ENCODE assay signal across 1 cellular context in genomic region chr2:212994976-212995375, GRCh38.
TF ChIP-seq lines count a peak whose summit lies in the region.

No MANE protein-coding gene starts in this region.

TF ChIP-seq in GM23338, 12 proteins besides CTCF, POLR2A, EP300 and RAD21 (continued from another document):
- no peak for TF ChIP-seq ZNF462 (CRISPR knock-in tag; IDR thresholded peaks at IDR 0.05)
TF ChIP-seq in GM23338: peak in this region for 0.
